In genomic region chr13:65330287-65330686, GRCh38 we compare ENCODE assay signal across 19 cellular contexts.
DNase-seq lines count a peak whose midpoint lies in the region; ATAC-seq and TF ChIP-seq lines count a peak whose summit lies in the region.
"Had no signal": no experiment of that assay in that cellular context is flagged by ENCODE, and none has a peak within 500 bp of the region (broad histone marks: within the 10 kb centered on the region; RNA-seq: fewer than 3 reads in every experiment).

No MANE protein-coding gene starts in this region.

- WGBS in right cardiac atrium, result 94% methylated on average over 17 of the region's 17 CpGs

- intact Hi-C loops in right cardiac atrium (cut with DNase I), result no loop called here
- intact Hi-C loops in posterior vena cava (cut with DNase I), result no loop called here

- H3K4me1 ChIP-seq in right cardiac atrium (ENCODE audit: control insufficient read depth, insufficient read depth, low read length) (no peaks in the 10 kb centered on the region), right atrium auricular region (no peaks in the 10 kb centered on the region)
- H3K4me1 ChIP-seq: A549, HAP-1 had no signal

- H3K4me3 ChIP-seq in right cardiac atrium (ENCODE audit: low read length), result no peak overlapping the region
- H3K4me3 ChIP-seq in right atrium auricular region, result no peak overlapping the region
- H3K4me3 ChIP-seq: A549, GM23338, HAP-1 had no signal

- H3K9me3 ChIP-seq in right cardiac atrium (ENCODE audit: control insufficient read depth, low read length), result no peaks in the 10 kb centered on the region
- H3K9me3 ChIP-seq in right atrium auricular region, result no peaks in the 10 kb centered on the region
- H3K9me3 ChIP-seq: A549, HAP-1 had no signal

- no peaks in the 10 kb centered on the region for H3K36me3 ChIP-seq in right atrium auricular region
- H3K36me3 ChIP-seq: HAP-1 had no signal

- ATAC-seq in right cardiac atrium (no peak), HG03469 (IDR thresholded peaks at IDR 0.05; ENCODE audit: unreplicated experiment) (no peak)
- ATAC-seq: A549, GM23338 had no signal

- H3K27ac ChIP-seq in right cardiac atrium (ENCODE audit: low read length), result no peak overlapping the region
- no peak overlapping the region for H3K27ac ChIP-seq in right atrium auricular region
- H3K27ac ChIP-seq: A549 had no signal

- DNase-seq in right cardiac atrium (peak in 2 of 3 donors; percentile 27 to 31), right atrium auricular region (ENCODE audit: low spot score) (no peak), islet precursor cell (peak; percentile 42), posterior vena cava (ENCODE audit: low spot score) (peak; percentile 56), KBM-7 (no peak)
- DNase-seq in effector CD8-positive, alpha-beta T cell (lab: John Stamatoyannopoulos, UW), result no peak
- DNase-seq: 8988T; C1 segment of cervical spinal cord; Calu3; CD4-positive, alpha-beta memory T cell; COR-L47; DMS53; DMS79 treated with DMSO at 0.1 percent for 48 hours; GF-D8; HFFc6 had no signal

- H3K27me3 ChIP-seq in right cardiac atrium (ENCODE audit: control insufficient read depth, insufficient read depth), result no peaks in the 10 kb centered on the region
- no peaks in the 10 kb centered on the region for H3K27me3 ChIP-seq in right atrium auricular region

- in situ Hi-C loops in KBM-7 (cut with MboI; ENCODE audit: low pct_unique_long_range_greater_than_20kb, low sequenced_read_pairs), result no loop called here

- TF ChIP-seq CTCF in right atrium auricular region (IDR thresholded peaks at IDR 0.05), result no peak

Comparison
In these comparisons a context has a peak if more than half of its experiments do, and no peak if none do; other contexts are left out.
1. DNase-seq: peak in right cardiac atrium (2 of 3), islet precursor cell (single experiment) and posterior vena cava (single experiment); none in right atrium auricular region (single experiment), KBM-7 (single experiment) and effector CD8-positive, alpha-beta T cell (single experiment).